Comparison of ENCODE assay signal across 1 cellular context in genomic region chr4:33063238-33063637, GRCh38.
TF ChIP-seq lines count a peak whose summit lies in the region.

No MANE protein-coding gene starts in this region.

TF ChIP-seq in HepG2, 621 proteins besides CTCF, POLR2A, EP300 and RAD21 (continued from another document):
- TF ChIP-seq KIAA2018 (CRISPR knock-in tag; IDR thresholded peaks at IDR 0.05; ENCODE audit: borderline replicate concordance) = no peak
- TF ChIP-seq, protein P1, sequence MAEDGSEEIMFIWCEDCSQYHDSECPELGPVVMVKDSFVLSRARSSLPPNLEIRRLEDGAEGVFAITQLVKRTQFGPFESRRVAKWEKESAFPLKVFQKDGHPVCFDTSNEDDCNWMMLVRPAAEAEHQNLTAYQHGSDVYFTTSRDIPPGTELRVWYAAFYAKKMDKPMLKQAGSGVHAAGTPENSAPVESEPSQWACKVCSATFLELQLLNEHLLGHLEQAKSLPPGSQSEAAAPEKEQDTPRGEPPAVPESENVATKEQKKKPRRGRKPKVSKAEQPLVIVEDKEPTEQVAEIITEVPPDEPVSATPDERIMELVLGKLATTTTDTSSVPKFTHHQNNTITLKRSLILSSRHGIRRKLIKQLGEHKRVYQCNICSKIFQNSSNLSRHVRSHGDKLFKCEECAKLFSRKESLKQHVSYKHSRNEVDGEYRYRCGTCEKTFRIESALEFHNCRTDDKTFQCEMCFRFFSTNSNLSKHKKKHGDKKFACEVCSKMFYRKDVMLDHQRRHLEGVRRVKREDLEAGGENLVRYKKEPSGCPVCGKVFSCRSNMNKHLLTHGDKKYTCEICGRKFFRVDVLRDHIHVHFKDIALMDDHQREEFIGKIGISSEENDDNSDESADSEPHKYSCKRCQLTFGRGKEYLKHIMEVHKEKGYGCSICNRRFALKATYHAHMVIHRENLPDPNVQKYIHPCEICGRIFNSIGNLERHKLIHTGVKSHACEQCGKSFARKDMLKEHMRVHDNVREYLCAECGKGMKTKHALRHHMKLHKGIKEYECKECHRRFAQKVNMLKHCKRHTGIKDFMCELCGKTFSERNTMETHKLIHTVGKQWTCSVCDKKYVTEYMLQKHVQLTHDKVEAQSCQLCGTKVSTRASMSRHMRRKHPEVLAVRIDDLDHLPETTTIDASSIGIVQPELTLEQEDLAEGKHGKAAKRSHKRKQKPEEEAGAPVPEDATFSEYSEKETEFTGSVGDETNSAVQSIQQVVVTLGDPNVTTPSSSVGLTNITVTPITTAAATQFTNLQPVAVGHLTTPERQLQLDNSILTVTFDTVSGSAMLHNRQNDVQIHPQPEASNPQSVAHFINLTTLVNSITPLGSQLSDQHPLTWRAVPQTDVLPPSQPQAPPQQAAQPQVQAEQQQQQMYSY (CRISPR knock-in tag; IDR thresholded peaks at IDR 0.05) = no peak
- no peak for TF ChIP-seq SMC3 (IDR thresholded peaks at IDR 0.05; ENCODE audit: low read length)
- TF ChIP-seq TEAD3 (CRISPR knock-in tag; optimal IDR thresholded peaks at IDR 0.05; ENCODE audit: borderline replicate concordance) = no peak
- no peak for TF ChIP-seq ZC3H4 (CRISPR knock-in tag; IDR thresholded peaks at IDR 0.05; ENCODE audit: borderline replicate concordance)
- TF ChIP-seq ZNF567 (CRISPR knock-in tag; IDR thresholded peaks at IDR 0.05; ENCODE audit: borderline replicate concordance) = no peak
- TF ChIP-seq CREM (IDR thresholded peaks at IDR 0.05) = no peak
- no peak for TF ChIP-seq CREM (CRISPR knock-in tag; IDR thresholded peaks at IDR 0.05)
- TF ChIP-seq ZNF317 (CRISPR knock-in tag; IDR thresholded peaks at IDR 0.05) = no peak
- no peak for TF ChIP-seq SOX13 (IDR thresholded peaks at IDR 0.05)
- no peak for TF ChIP-seq SOX13 (CRISPR knock-in tag; conservative IDR thresholded peaks at IDR 0.05 in 1 of 2, IDR thresholded peaks at IDR 0.05 in 1 of 2)
- no peak for TF ChIP-seq THAP8 (CRISPR knock-in tag; IDR thresholded peaks at IDR 0.05; ENCODE audit: borderline replicate concordance)
- TF ChIP-seq ZNF180 (CRISPR knock-in tag; IDR thresholded peaks at IDR 0.05; ENCODE audit: borderline replicate concordance, low read depth) = no peak
- no peak for TF ChIP-seq ARNT2 (CRISPR knock-in tag; IDR thresholded peaks at IDR 0.05; ENCODE audit: low read depth)
- TF ChIP-seq ZNF318 (CRISPR knock-in tag; IDR thresholded peaks at IDR 0.05) = no peak
- TF ChIP-seq MTA1 (CRISPR knock-in tag; IDR thresholded peaks at IDR 0.05; ENCODE audit: borderline replicate concordance) = no peak
- TF ChIP-seq DMAP1 (CRISPR knock-in tag; IDR thresholded peaks at IDR 0.05) = no peak
TF ChIP-seq in HepG2: peak in this region for 0.
